8 cellular contexts compared by ENCODE assay signal in genomic region chr14:89955418-89956293, GRCh38.
A peak's percentile ranks its signal among the peaks of the same experiment; 100 is the strongest.
DNase-seq lines count a peak whose midpoint lies in the region; ATAC-seq, FAIRE-seq and TF ChIP-seq lines count a peak whose summit lies in the region.

TSS of gene TDP1 (plus strand) at chr14:89955927. CDS start at chr14:89963115, 7,188 bp downstream.

- TF ChIP-seq POLR2A in H54 (IDR thresholded peaks at IDR 0.05; ENCODE audit: low read depth, low read length) = peak; percentile 91
- peak; percentile 88 for TF ChIP-seq POLR2A in Raji (IDR thresholded peaks at IDR 0.05; ENCODE audit: insufficient read depth, low read depth, low read length)

- TF ChIP-seq CTCF in Loucy (conservative IDR thresholded peaks at IDR 0.05; ENCODE audit: low read length) (peak; percentile 42), fibroblast of pulmonary artery (IDR thresholded peaks at IDR 0.05; ENCODE audit: low read length, missing control alignments) (no peak), nephron progenitor cell (IDR thresholded peaks at IDR 0.05) (no peak)

- peaks cover 31% of the 10 kb centered on the region for H3K79me2 ChIP-seq in Loucy (ENCODE audit: insufficient read depth, low read length)

- H3K9me2 ChIP-seq in Loucy (replicated peaks; ENCODE audit: low read depth, low read length) = no peaks in the 10 kb centered on the region

- peak; percentile 61 for FAIRE-seq in H54 (lab: Jason Lieb, UNC)

- H3K27ac Mint-ChIP-seq in nephron progenitor cell = peak within 1 kb of the TSS; percentile 99
- H3K27ac Mint-ChIP-seq in stimulated activated naive CD8-positive, alpha-beta T cell treated with anti-CD3 and anti-CD28 coated beads, Interleukin-15, amount 100 ng/mL, for 72 hours = peak within 1 kb of the TSS; percentile 97 to 98

- peaks cover 46% of the 10 kb centered on the region for H3K4me1 ChIP-seq in Loucy (ENCODE audit: insufficient read depth, low read length, poor library complexity, severe bottlenecking)

- H3K36me3 ChIP-seq in Loucy (ENCODE audit: insufficient read depth, low read length) = 0 out of 2 replicates have a peak, but pooled peaks cover 2% of the 10 kb centered on the region

- DNase-seq in ELF-1 (ENCODE audit: low read depth, low spot score) (peak; percentile 98), H54 (ENCODE audit: insufficient read length, low spot score) (peak; percentile 97), fibroblast of pulmonary artery (ENCODE audit: low read depth) (peak; percentile 94), nephron progenitor cell (peak; percentile 98)
- DNase-seq in activated effector memory CD4-positive, alpha-beta T cell treated with Interleukin-2 at 50 U/mL for 16 hours = peak; percentile 96
- DNase-seq in stimulated activated naive CD8-positive, alpha-beta T cell treated with anti-CD3 and anti-CD28 coated beads, Interleukin-15, amount 100 ng/mL, for 72 hours = peak; percentile 96 to 98

- H3K9ac ChIP-seq in Loucy (ENCODE audit: low read depth, low read length, poor library complexity, severe bottlenecking) = peak within 1 kb of the TSS; percentile 82

- H2AFZ ChIP-seq in Loucy (ENCODE audit: low read length) = peak within 1 kb of the TSS; percentile 97

- no peaks in the 10 kb centered on the region for H3K9me3 Mint-ChIP-seq in nephron progenitor cell
- H3K9me3 Mint-ChIP-seq in stimulated activated naive CD8-positive, alpha-beta T cell treated with anti-CD3 and anti-CD28 coated beads, Interleukin-15, amount 100 ng/mL, for 72 hours = peaks cover 0 to 7% of the 10 kb centered on the region in 2 donors

- peaks cover 16% of the 10 kb centered on the region for H4K20me1 ChIP-seq in Loucy (ENCODE audit: insufficient read depth, low read length, poor library complexity, severe bottlenecking)

- ATAC-seq in stimulated activated naive CD8-positive, alpha-beta T cell treated with anti-CD3 and anti-CD28 coated beads, Interleukin-15, amount 100 ng/mL, for 72 hours = peak; percentile 78

- H3K27me3 ChIP-seq in Loucy (ENCODE audit: insufficient read depth, low read length, poor library complexity, severe bottlenecking) = no peaks in the 10 kb centered on the region

- peak within 1 kb of the TSS; percentile 94 for H3K4me2 ChIP-seq in Loucy (ENCODE audit: low read depth, low read length, poor library complexity, severe bottlenecking)

- peaks cover 5% of the 10 kb centered on the region for H3K27me3 Mint-ChIP-seq in nephron progenitor cell (ENCODE audit: low read depth, poor library complexity)
- no peaks in the 10 kb centered on the region for H3K27me3 Mint-ChIP-seq in stimulated activated naive CD8-positive, alpha-beta T cell treated with anti-CD3 and anti-CD28 coated beads, Interleukin-15, amount 100 ng/mL, for 72 hours

- H3K4me3 ChIP-seq in Loucy (ENCODE audit: low read length, poor library complexity, severe bottlenecking) (peak within 1 kb of the TSS; percentile 81), fibroblast of pulmonary artery (replicated peaks; ENCODE audit: low read depth, low read length) (peak within 1 kb of the TSS; percentile 71)

- peaks cover 7% of the 10 kb centered on the region; the same call in 1 of the 2 replicates for H3K9me3 ChIP-seq in Loucy (ENCODE audit: insufficient read depth, low read depth, low read length)

- peaks cover 14% of the 10 kb centered on the region for H3F3A ChIP-seq in Loucy (ENCODE audit: low read depth)

- peaks cover 29% of the 10 kb centered on the region for H3K36me3 Mint-ChIP-seq in nephron progenitor cell (ENCODE audit: low read depth)

- peak within 1 kb of the TSS; percentile 95 for H3K4me3 Mint-ChIP-seq in nephron progenitor cell
- peak within 1 kb of the TSS; percentile 95 to 98 for H3K4me3 Mint-ChIP-seq in stimulated activated naive CD8-positive, alpha-beta T cell treated with anti-CD3 and anti-CD28 coated beads, Interleukin-15, amount 100 ng/mL, for 72 hours

- peaks cover 47% of the 10 kb centered on the region for H3K4me1 Mint-ChIP-seq in nephron progenitor cell
- H3K4me1 Mint-ChIP-seq in stimulated activated naive CD8-positive, alpha-beta T cell treated with anti-CD3 and anti-CD28 coated beads, Interleukin-15, amount 100 ng/mL, for 72 hours = peaks cover 53% of the 10 kb centered on the region

Comparison
In these comparisons a context has a peak if more than half of its experiments do, and no peak if none do; other contexts are left out.
1. Peak in every context shown above with its lines: DNase-seq, ATAC-seq and H3K4me3 ChIP-seq.